Comparison of ENCODE assay signal across 8 cellular contexts in genomic region chr19:40690699-40691420, GRCh38. TPM values are rescaled to one million over a fixed set of nuclear protein-coding genes. Genes with fewer than 3 reads are reported as not detected.
A peak's percentile ranks its signal among the peaks of the same experiment; 100 is the strongest.
DNase-seq lines count a peak whose midpoint lies in the region; ATAC-seq and TF ChIP-seq lines count a peak whose summit lies in the region.

No MANE protein-coding gene starts in this region.

- 0 out of 2 replicates have a peak, but pooled peaks cover 7% of the 10 kb centered on the region for H3F3A ChIP-seq in OCI-LY1 (ENCODE audit: insufficient read depth, low read length)

- H4K20me1 ChIP-seq in OCI-LY1 (ENCODE audit: insufficient read depth, low read length), result no peaks in the 10 kb centered on the region

- intact Hi-C loops in mucosa of descending colon (cut with DNase I, micrococcal nuclease), result no loop called here

- peak overlapping the region; percentile 90 for H3K9ac ChIP-seq in OCI-LY1 (ENCODE audit: low read length)

- POLR2A ChIA-PET in BJ (lab: Charles Lee), result interaction anchor here (0.6 kb wide), 1 partner anchor 11 kb away, joined by 3 read pairs; no protein-coding TSS in a partner anchor

- peak; percentile 41 for DNase-seq in BJ (ENCODE audit: low read depth)
- peak; percentile 83 for DNase-seq in HuH-7.5 (ENCODE audit: low spot score)
- peak; percentile 84 for DNase-seq in activated T-cell treated with anti-CD3 and anti-CD28 coated beads for 24 hours (ENCODE audit: low read depth)
- DNase-seq in epidermal melanocyte (ENCODE audit: insufficient read length, low spot score), result peak; percentile 93
- DNase-seq in mucosa of descending colon, result peak; percentile 95 to 98 (median 96)
- DNase-seq in stimulated activated CD8-positive, alpha-beta memory T cell treated with anti-CD3 and anti-CD28 coated beads, Interleukin-2, amount 100 ng/mL, for 1 hour (ENCODE audit: low read depth in 2 of 2), result peak; percentile 66 to 80

- peak; percentile 69 for ATAC-seq in GM19397 (IDR thresholded peaks at IDR 0.05; ENCODE audit: unreplicated experiment)
- ATAC-seq in mucosa of descending colon, result peak; percentile 93

- H3K4me1 ChIP-seq in OCI-LY1 (ENCODE audit: insufficient read depth, low read length, severe bottlenecking), result peaks cover 40% of the 10 kb centered on the region
- H3K4me1 ChIP-seq in mucosa of descending colon (ENCODE audit: low read depth), result peaks cover 8% of the 10 kb centered on the region

- H3K9me2 ChIP-seq in OCI-LY1 (ENCODE audit: low read depth, low read length), result no peaks in the 10 kb centered on the region

- H3K9me3 ChIP-seq in OCI-LY1 (ENCODE audit: low read length) (no peaks in the 10 kb centered on the region), mucosa of descending colon (no peaks in the 10 kb centered on the region)

- H2AFZ ChIP-seq in OCI-LY1 (ENCODE audit: low read length), result 0 out of 2 replicates have a peak overlapping the region, but pooled peaks have one; percentile 11

- H3K4me3 ChIP-seq in BJ (ENCODE audit: low read depth, low read length) (peak overlapping the region; percentile 61), OCI-LY1 (ENCODE audit: low read depth, low read length, poor library complexity, severe bottlenecking) (peak overlapping the region; percentile 81), mucosa of descending colon (peak overlapping the region; percentile 11)

- H3K79me2 ChIP-seq in OCI-LY1 (ENCODE audit: insufficient read depth, low read length), result no peaks in the 10 kb centered on the region

- H3K27ac ChIP-seq in OCI-LY1 (ENCODE audit: low read depth, low read length, poor library complexity, severe bottlenecking), result peak overlapping the region; percentile 86

- H3K36me3 ChIP-seq in BJ (ENCODE audit: control insufficient read depth, insufficient read depth, low read length), result peaks cover 23% of the 10 kb centered on the region
- peaks cover 2% of the 10 kb centered on the region; the same call in 1 of the 2 replicates for H3K36me3 ChIP-seq in OCI-LY1 (ENCODE audit: insufficient read depth, low read length)
- H3K36me3 ChIP-seq in mucosa of descending colon (ENCODE audit: low read depth), result no peaks in the 10 kb centered on the region

- peak overlapping the region; percentile 100 for H3K4me2 ChIP-seq in OCI-LY1 (ENCODE audit: low read length)

- CTCF ChIA-PET in BJ (lab: Yijun Ruan, JAX), result interaction anchor here (0.8 to 1.9 kb wide), 7 partner anchors 9 to 116 kb away, joined by 3 to 6 read pairs (median 4); no protein-coding TSS in a partner anchor

- TF ChIP-seq CTCF in BJ (IDR thresholded peaks at IDR 0.05; ENCODE audit: insufficient read depth, low read depth, low read length), result no peak
- TF ChIP-seq CTCF in OCI-LY1 (IDR thresholded peaks at IDR 0.05; ENCODE audit: low read length), result no peak
- no peak for TF ChIP-seq CTCF in mucosa of descending colon (IDR thresholded peaks at IDR 0.05)

- no peaks in the 10 kb centered on the region for H3K27me3 ChIP-seq in BJ (ENCODE audit: control insufficient read depth, insufficient read depth, low read length)
- H3K27me3 ChIP-seq in OCI-LY1 (ENCODE audit: insufficient read depth, low read length), result no peaks in the 10 kb centered on the region

RNA-seq across cellular contexts. Expression of gene NUMBL, which starts 0.4 kb away (rescaled TPM):
- 15.9 and 28.6 TPM in 2 replicates for polyA plus RNA-seq in BJ (2011; rRNA removed)
- polyA minus RNA-seq in BJ (2011; rRNA and poly(A)+ RNA removed), result 10.2 and 13.9 TPM in 2 replicates
- total RNA-seq in mucosa of descending colon, result 10 to 100 TPM; 10.2 to 39.7 (median 16.9) TPM

RNA-seq across cellular contexts. Expression of gene COQ8B, which starts 25.8 kb away (rescaled TPM):
- polyA plus RNA-seq in BJ (2011; rRNA removed), result 22.7 and 35.3 TPM in 2 replicates
- 15.0 and 20.8 TPM in 2 replicates for polyA minus RNA-seq in BJ (2011; rRNA and poly(A)+ RNA removed)
- 10 to 100 TPM; 29.9 to 49.2 (median 39.3) TPM for total RNA-seq in mucosa of descending colon

RNA-seq across cellular contexts. Expression of gene ITPKC, which starts 26.1 kb away (rescaled TPM):
- polyA plus RNA-seq in BJ (2011; rRNA removed), result 8.9 and 11.9 TPM in 2 replicates
- polyA minus RNA-seq in BJ (2011; rRNA and poly(A)+ RNA removed), result 10.0 and 16.4 TPM in 2 replicates
- 10 to 100 TPM; 22.1 to 26.1 (median 23.2) TPM for total RNA-seq in mucosa of descending colon

RNA-seq across cellular contexts. Expression of gene ACTMAP, which starts 59.4 kb away (rescaled TPM):
- polyA plus RNA-seq in BJ (2011; rRNA removed), result 3.9 and 5.5 TPM in 2 replicates
- polyA minus RNA-seq in BJ (2011; rRNA and poly(A)+ RNA removed), result 5.0 and 5.8 TPM in 2 replicates
- total RNA-seq in mucosa of descending colon, result 10 to 100 TPM; 10.9 to 16.7 (median 13.8) TPM

Comparison
In these comparisons a context has a peak if more than half of its experiments do, and no peak if none do; other contexts are left out.
1. Peak in every context shown above with its lines: DNase-seq, ATAC-seq, H3K4me3 ChIP-seq and H3K27ac ChIP-seq.
2. DNase-seq: peak in every context shown above with its lines; median percentile 96 in mucosa of descending colon; 93 in epidermal melanocyte; 84 in activated T-cell treated with anti-CD3 and anti-CD28 coated beads for 24 hours; 83 in HuH-7.5; 73 in stimulated activated CD8-positive, alpha-beta memory T cell treated with anti-CD3 and anti-CD28 coated beads, Interleukin-2, amount 100 ng/mL, for 1 hour; 41 in BJ.
3. H3K4me3 ChIP-seq: peak in every context shown above with its lines; median percentile 81 in OCI-LY1; 61 in BJ; 11 in mucosa of descending colon.